ENCODE assay signal across 8 cellular contexts in genomic region chr12:56565510-56566101, GRCh38. TPM values are rescaled to one million over a fixed set of nuclear protein-coding genes. Genes with fewer than 3 reads are reported as not detected.
DNase-seq lines count a peak whose midpoint lies in the region; ATAC-seq and TF ChIP-seq lines count a peak whose summit lies in the region.

No MANE protein-coding gene starts in this region.

- no peaks in the 10 kb centered on the region for H3K9me3 ChIP-seq in MM.1S (replicated peaks; ENCODE audit: insufficient read depth, low read length)
- no peaks in the 10 kb centered on the region for H3K9me3 ChIP-seq in prostate gland

- H3K4me2 ChIP-seq in MM.1S (ENCODE audit: low read depth, low read length), result peak overlapping the region; percentile 6; the same call in 1 of the 2 replicates

- H3K4me1 ChIP-seq in MM.1S (ENCODE audit: low read length), result no peaks in the 10 kb centered on the region
- H3K4me1 ChIP-seq in prostate gland (replicated peaks), result no peaks in the 10 kb centered on the region

- H3K4me1 Mint-ChIP-seq in activated T-helper 17 cell treated with anti-CD3 and anti-CD28 coated beads, Interleukin-2, amount 50 U/mL, for 72 hours, result peaks cover 15% of the 10 kb centered on the region

- H3K9me3 Mint-ChIP-seq in activated T-helper 17 cell treated with anti-CD3 and anti-CD28 coated beads, Interleukin-2, amount 50 U/mL, for 72 hours, result no peaks in the 10 kb centered on the region

- H3K27ac Mint-ChIP-seq in activated T-helper 17 cell treated with anti-CD3 and anti-CD28 coated beads, Interleukin-2, amount 50 U/mL, for 72 hours, result peak overlapping the region; percentile 79

- H3F3A ChIP-seq in MM.1S (ENCODE audit: insufficient read depth, low read length), result no peaks in the 10 kb centered on the region

- peak overlapping the region; percentile 59 for H3K4me3 Mint-ChIP-seq in activated T-helper 17 cell treated with anti-CD3 and anti-CD28 coated beads, Interleukin-2, amount 50 U/mL, for 72 hours

- no peak overlapping the region for H3K4me3 ChIP-seq in MM.1S (ENCODE audit: low read length)
- no peak overlapping the region for H3K4me3 ChIP-seq in prostate gland

- H3K79me2 ChIP-seq in MM.1S (ENCODE audit: low read length), result no peaks in the 10 kb centered on the region

- H3K36me3 ChIP-seq in MM.1S (replicated peaks; ENCODE audit: insufficient read depth, low read length) (no peaks in the 10 kb centered on the region), prostate gland (no peaks in the 10 kb centered on the region)

- no peaks in the 10 kb centered on the region for H3K27me3 Mint-ChIP-seq in activated T-helper 17 cell treated with anti-CD3 and anti-CD28 coated beads, Interleukin-2, amount 50 U/mL, for 72 hours

- no peaks in the 10 kb centered on the region for H3K27me3 ChIP-seq in MM.1S (replicated peaks; ENCODE audit: insufficient read depth, low read length)
- no peaks in the 10 kb centered on the region for H3K27me3 ChIP-seq in prostate gland (replicated peaks; ENCODE audit: insufficient read depth)

- TF ChIP-seq CTCF in MM.1S (IDR thresholded peaks at IDR 0.05; ENCODE audit: low read length), result no peak
- no peak for TF ChIP-seq CTCF in prostate gland (IDR thresholded peaks at IDR 0.05)

- intact Hi-C loops in Right ventricle myocardium superior (cut with DNase I), result no loop called here
- intact Hi-C loops in prostate gland (cut with DNase I), result no loop called here

- no peak overlapping the region for H3K9ac ChIP-seq in MM.1S (ENCODE audit: low read length)

- DNase-seq in activated effector memory CD4-positive, alpha-beta T cell treated with anti-CD3 and anti-CD28 coated beads, Interleukin-2, amount 50 U/mL, for 16 hours, result peak; percentile 68
- DNase-seq in activated effector memory CD4-positive, alpha-beta T cell treated with Interleukin-2 at 50 U/mL for 16 hours, result no peak
- DNase-seq in MM.1S (no peak), Right ventricle myocardium superior (peak; percentile 82), prostate gland (ENCODE audit: low spot score) (no peak), AML-193 (lab: John Stamatoyannopoulos, UW) (no peak)

- H3K9me2 ChIP-seq in MM.1S (replicated peaks; ENCODE audit: insufficient read depth, low read length), result no peaks in the 10 kb centered on the region

- H4K20me1 ChIP-seq in MM.1S (ENCODE audit: insufficient read depth, low read length), result no peaks in the 10 kb centered on the region

- no peaks in the 10 kb centered on the region for H3K36me3 Mint-ChIP-seq in activated T-helper 17 cell treated with anti-CD3 and anti-CD28 coated beads, Interleukin-2, amount 50 U/mL, for 72 hours (ENCODE audit: low read depth)

- ATAC-seq in activated T-helper 17 cell treated with anti-CD3 and anti-CD28 coated beads, Interleukin-2, amount 50 U/mL, for 72 hours (replicated peaks), result peak; percentile 87
- ATAC-seq in Right ventricle myocardium superior (ENCODE audit: poor library complexity), result peak; percentile 90
- ATAC-seq in HG03521 (IDR thresholded peaks at IDR 0.05; ENCODE audit: unreplicated experiment), result no peak

- no peak for TF ChIP-seq POLR2A in prostate gland (IDR thresholded peaks at IDR 0.05)

- H3K27ac ChIP-seq in MM.1S (ENCODE audit: low read length) (no peak overlapping the region), prostate gland (peak overlapping the region; percentile 2 to 56)

- no peak overlapping the region for H2AFZ ChIP-seq in MM.1S (ENCODE audit: low read length)

- WGBS in prostate gland, result 45% methylated on average over 6 of the region's 6 CpGs

RNA-seq across cellular contexts. Expression of gene RBMS2, which starts 44.0 kb away (rescaled TPM):
- 1 to 10 TPM; 1.1 to 2.3 TPM for total RNA-seq in activated T-helper 17 cell treated with anti-CD3 and anti-CD28 coated beads, Interleukin-2, amount 50 U/mL, for 72 hours
- 25.0 TPM for total RNA-seq in Right ventricle myocardium superior
- total RNA-seq in prostate gland, result 100 to 1,000 TPM in 1 of 2 donors, 10 to 100 TPM in 1; 21.1 to 259 TPM

Comparison
In these comparisons a context has a peak if more than half of its experiments do, and no peak if none do; other contexts are left out.
1. DNase-seq: peak in activated effector memory CD4-positive, alpha-beta T cell treated with anti-CD3 and anti-CD28 coated beads, Interleukin-2, amount 50 U/mL, for 16 hours (single experiment) and Right ventricle myocardium superior (single experiment); none in activated effector memory CD4-positive, alpha-beta T cell treated with Interleukin-2 at 50 U/mL for 16 hours (single experiment), MM.1S (single experiment), prostate gland (single experiment) and AML-193 (0 of 2).